ENCODE assay signal across 23 cellular contexts in genomic region chr15:29997499-29997898, GRCh38.
A peak's percentile ranks its signal among the peaks of the same experiment; 100 is the strongest.
DNase-seq lines count a peak whose midpoint lies in the region; ATAC-seq, FAIRE-seq and TF ChIP-seq lines count a peak whose summit lies in the region.
"Had no signal": no experiment of that assay in that cellular context is flagged by ENCODE, and none has a peak within 500 bp of the region (broad histone marks: within the 10 kb centered on the region; RNA-seq: fewer than 3 reads in every experiment).

No MANE protein-coding gene starts in this region.

- H3K9me3 ChIP-seq in colonic mucosa (no peaks in the 10 kb centered on the region), small intestine (ENCODE audit: control insufficient read depth, low read depth) (no peaks in the 10 kb centered on the region)
- H3K9me3 ChIP-seq: BE2C, BLaER1 had no signal

- no peak overlapping the region for H3K4me3 ChIP-seq in colonic mucosa
- H3K4me3 ChIP-seq in small intestine (ENCODE audit: low read depth in 1 of 2, low read length in 2 of 2) = no peak overlapping the region
- H3K4me3 ChIP-seq: BLaER1 had no signal

- intact Hi-C loops in colonic mucosa (cut with DNase I) (no loop called here), left colon (cut with DNase I, micrococcal nuclease) (no loop called here)

- WGBS in small intestine, 3 donors = 61 to 78% (median 72%) methylated on average over 6 of the region's 6 CpGs

- no peak for FAIRE-seq in small intestine (lab: Jason Lieb, UNC)
- FAIRE-seq: A204.1, D721Med, G401.6, GM12891, GM19239 had no signal

- H3K27me3 ChIP-seq in colonic mucosa (no peaks in the 10 kb centered on the region), small intestine (ENCODE audit: control insufficient read depth in 2 of 2, insufficient read depth in 2 of 2, low read length in 2 of 2) (no peaks in the 10 kb centered on the region)
- H3K27me3 ChIP-seq: BLaER1 had no signal

- peak; percentile 72 for ATAC-seq in left colon

- H3K27ac ChIP-seq in colonic mucosa (no peak overlapping the region), small intestine (ENCODE audit: low read depth in 1 of 2, low read length in 1 of 2) (no peak overlapping the region)
- H3K27ac ChIP-seq: BLaER1 had no signal

- DNase-seq in colonic mucosa (peak; percentile 19), left colon (peak in 1 of 2 donors; percentile 7), small intestine (peak; percentile 29), ureter (ENCODE audit: low spot score) (no peak), HuH-7 (ENCODE audit: low spot score) (no peak), D341Med (ENCODE audit: low spot score) (no peak), NCI-H1417 treated with DMSO at 0.1 percent for 48 hours (lab: John Stamatoyannopoulos, UW) (no peak)
- DNase-seq: 8988T; ACHN; BE2C; C1 segment of cervical spinal cord; CD4-positive, alpha-beta memory T cell; CD4-positive, CD25-positive, alpha-beta regulatory T cell; CD8-positive, alpha-beta memory T cell; COR-L47; DMS79 treated with DMSO at 0.1 percent for 48 hours; GF-D8 had no signal

- H3K9ac ChIP-seq in colonic mucosa (ENCODE audit: low read depth in 2 of 2, low read length in 2 of 2) = no peak overlapping the region
- H3K9ac ChIP-seq: BLaER1 had no signal

- TF ChIP-seq CTCF in colonic mucosa (IDR thresholded peaks at IDR 0.05) = no peak

- H3K36me3 ChIP-seq in colonic mucosa (no peaks in the 10 kb centered on the region), small intestine (ENCODE audit: control insufficient read depth in 2 of 2, insufficient read depth in 2 of 2, low read length in 2 of 2) (no peaks in the 10 kb centered on the region)
- H3K36me3 ChIP-seq: BE2C, BLaER1 had no signal

- H3K4me1 ChIP-seq in colonic mucosa (no peaks in the 10 kb centered on the region), small intestine (ENCODE audit: control insufficient read depth in 2 of 2, insufficient read depth in 1 of 2, low read depth in 1 of 2, low read length in 1 of 2) (peaks cover 4% of the 10 kb centered on the region in 2 donors)
- H3K4me1 ChIP-seq: BE2C, BLaER1 had no signal

Comparison
In these comparisons a context has a peak if more than half of its experiments do, and no peak if none do; other contexts are left out.
1. DNase-seq: peak in colonic mucosa (single experiment) and small intestine (single experiment); none in ureter (single experiment), HuH-7 (single experiment), D341Med (single experiment) and NCI-H1417 treated with DMSO at 0.1 percent for 48 hours (single experiment).